ENCODE assay signal across 8 cellular contexts in genomic region chr14:106334428-106335107, GRCh38.
A peak's percentile ranks its signal among the peaks of the same experiment; 100 is the strongest.
DNase-seq lines count a peak whose midpoint lies in the region; ATAC-seq lines count a peak whose summit lies in the region.
"Not testable (repeated sequence)": the region's sequence is repeated elsewhere in the genome, so short reads cannot be mapped to it uniquely, and the experiment has no call there.

No MANE protein-coding gene starts in this region.

- not testable (repeated sequence) for H3K4me3 Mint-ChIP-seq in activated naive CD8-positive, alpha-beta T cell treated with anti-CD3 and anti-CD28 coated beads, Interleukin-2, amount 50 U/mL, for 24 hours; stimulated activated naive CD8-positive, alpha-beta T cell treated with anti-CD3 and anti-CD28 coated beads, Interleukin-15, amount 100 ng/mL, for 72 hours
- peak overlapping the region; percentile 63 for H3K4me3 Mint-ChIP-seq in memory B cell

- not testable (repeated sequence) for H3K9me3 Mint-ChIP-seq in activated naive CD8-positive, alpha-beta T cell treated with anti-CD3 and anti-CD28 coated beads, Interleukin-2, amount 50 U/mL, for 24 hours; memory B cell; stimulated activated naive CD8-positive, alpha-beta T cell treated with anti-CD3 and anti-CD28 coated beads, Interleukin-15, amount 100 ng/mL, for 72 hours

- H3K4me1 Mint-ChIP-seq in activated naive CD8-positive, alpha-beta T cell treated with anti-CD3 and anti-CD28 coated beads, Interleukin-2, amount 50 U/mL, for 24 hours; memory B cell; stimulated activated naive CD8-positive, alpha-beta T cell treated with anti-CD3 and anti-CD28 coated beads, Interleukin-15, amount 100 ng/mL, for 72 hours: not testable (repeated sequence)

- H3K27ac Mint-ChIP-seq in activated naive CD8-positive, alpha-beta T cell treated with anti-CD3 and anti-CD28 coated beads, Interleukin-2, amount 50 U/mL, for 24 hours; memory B cell; stimulated activated naive CD8-positive, alpha-beta T cell treated with anti-CD3 and anti-CD28 coated beads, Interleukin-15, amount 100 ng/mL, for 72 hours: not testable (repeated sequence)

- DNase-seq in Daoy (ENCODE audit: low read depth) (peak; percentile 57), activated T-cell treated with anti-CD3 and anti-CD28 coated beads for 24 hours (ENCODE audit: low read depth) (peak; percentile 83), memory B cell (ENCODE audit: low spot score in 2 of 2) (peak; percentile 70 to 90)
- peak; percentile 55 for DNase-seq in Jurkat, Clone E6-1 (ENCODE audit: low read depth, low spot score)
- DNase-seq in activated CD4-positive, CD25-positive, alpha-beta regulatory T cell treated with anti-CD3 and anti-CD28 coated beads, Interleukin-2, amount 50 U/mL, for 16 hours (ENCODE audit: low read depth, low spot score) = peak; percentile 51
- DNase-seq in activated naive CD8-positive, alpha-beta T cell treated with anti-CD3 and anti-CD28 coated beads, Interleukin-2, amount 50 U/mL, for 24 hours = peak; percentile 98
- peak; percentile 90 for DNase-seq in stimulated activated CD4-positive, alpha-beta T cell treated with anti-CD3 and anti-CD28 coated beads, Interleukin-4, amount 100 ng/mL, for 24 hours
- DNase-seq in stimulated activated naive CD8-positive, alpha-beta T cell treated with anti-CD3 and anti-CD28 coated beads, Interleukin-15, amount 100 ng/mL, for 72 hours = peak; percentile 66 to 75

- H3K4me3 ChIP-seq in Jurkat, Clone E6-1 (ENCODE audit: low read length) = not testable (repeated sequence)

- peak; percentile 54 for ATAC-seq in activated naive CD8-positive, alpha-beta T cell treated with anti-CD3 and anti-CD28 coated beads, Interleukin-2, amount 50 U/mL, for 24 hours
- peak; percentile 76 for ATAC-seq in memory B cell (ENCODE audit: low read depth)
- ATAC-seq in stimulated activated naive CD8-positive, alpha-beta T cell treated with anti-CD3 and anti-CD28 coated beads, Interleukin-15, amount 100 ng/mL, for 72 hours = peak; percentile 56

- H3K27me3 Mint-ChIP-seq in activated naive CD8-positive, alpha-beta T cell treated with anti-CD3 and anti-CD28 coated beads, Interleukin-2, amount 50 U/mL, for 24 hours; memory B cell: not testable (repeated sequence)
- peaks cover 15% of the 10 kb centered on the region for H3K27me3 Mint-ChIP-seq in stimulated activated naive CD8-positive, alpha-beta T cell treated with anti-CD3 and anti-CD28 coated beads, Interleukin-15, amount 100 ng/mL, for 72 hours

- H3K36me3 Mint-ChIP-seq in activated naive CD8-positive, alpha-beta T cell treated with anti-CD3 and anti-CD28 coated beads, Interleukin-2, amount 50 U/mL, for 24 hours (ENCODE audit: low read depth); memory B cell: not testable (repeated sequence)
